In genomic region chr3:45644063-45644462, GRCh38 we compare ENCODE assay signal across 12 cellular contexts. TPM values are rescaled to one million over a fixed set of nuclear protein-coding genes. Genes with fewer than 3 reads are reported as not detected.
DNase-seq lines count a peak whose midpoint lies in the region; ATAC-seq and TF ChIP-seq lines count a peak whose summit lies in the region.
"Had no signal": no experiment of that assay in that cellular context is flagged by ENCODE, and none has a peak within 500 bp of the region (broad histone marks: within the 10 kb centered on the region; RNA-seq: fewer than 3 reads in every experiment).

No MANE protein-coding gene starts in this region.

- H3K4me1 ChIP-seq in PC-9 (replicated peaks; ENCODE audit: insufficient read depth) = peaks cover 95% of the 10 kb centered on the region

- peaks cover 68% of the 10 kb centered on the region for H3K4me1 Mint-ChIP-seq in endothelial cell (ENCODE audit: unreplicated experiment)
- peaks cover 37% of the 10 kb centered on the region for H3K4me1 Mint-ChIP-seq in nephron progenitor cell

- H2AFZ ChIP-seq in PC-9 = no peak overlapping the region

- H3K36me3 ChIP-seq in PC-9 (ENCODE audit: low read depth) = no peaks in the 10 kb centered on the region
- H3K36me3 ChIP-seq: Peyer's patch had no signal

- TF ChIP-seq CTCF in PC-9 (conservative IDR thresholded peaks at IDR 0.05) (no peak), endothelial cell (IDR thresholded peaks at IDR 0.05; ENCODE audit: unreplicated experiment) (no peak), nephron progenitor cell (IDR thresholded peaks at IDR 0.05) (no peak)

- H3K79me2 ChIP-seq in PC-9 (ENCODE audit: low read depth) = peaks cover 84% of the 10 kb centered on the region

- POLR2A ChIA-PET in PC-9 (lab: Charles Lee; ENCODE audit: unreplicated experiment) = interaction anchor here (0.6 kb wide), 1 partner anchor 8 kb away, joined by 52 read pairs; no protein-coding TSS in a partner anchor

- H3K4me2 ChIP-seq in PC-9 = peak overlapping the region; percentile 62

- peaks cover 14% of the 10 kb centered on the region for H3K36me3 Mint-ChIP-seq in endothelial cell (ENCODE audit: low read depth, unreplicated experiment)
- peaks cover 23% of the 10 kb centered on the region for H3K36me3 Mint-ChIP-seq in nephron progenitor cell (ENCODE audit: low read depth)
- H3K36me3 Mint-ChIP-seq: natural killer cell had no signal

- intact Hi-C loops in PC-9 (cut with micrococcal nuclease; ENCODE audit: unreplicated experiment) = loop anchor here (10.0 kb wide), 1 partner anchor 759 kb away; no protein-coding TSS in a partner anchor

- DNase-seq in AG20443 (ENCODE audit: low spot score) (peak; percentile 65), PC-9 (peak in 1 of 2 experiments; percentile 67), endothelial cell (ENCODE audit: low spot score) (no peak), nephron progenitor cell (no peak), RPMI8226 (no peak), NCI-H82 treated with DMSO at 0.1 percent for 48 hours (lab: John Stamatoyannopoulos, UW; ENCODE audit: unreplicated experiment) (no peak)
- DNase-seq: activated CD4-positive, alpha-beta T cell treated with anti-CD3 and anti-CD28 coated beads for 48 hours; natural killer cell; NCI-H1417; Peyer's patch had no signal

- H4K20me1 ChIP-seq in PC-9 (ENCODE audit: insufficient read depth) = no peaks in the 10 kb centered on the region

- H3F3A ChIP-seq in PC-9 (ENCODE audit: insufficient read depth, low read depth) = peaks cover 76% of the 10 kb centered on the region

- H3K27ac Mint-ChIP-seq in endothelial cell (ENCODE audit: unreplicated experiment) (peak overlapping the region; percentile 53), nephron progenitor cell (peak overlapping the region; percentile 76)

- no TSS peak for BruUV-seq in PC-9 (replicated peaks; lab: Mats Ljungman, UMichigan)

- H3K9me3 ChIP-seq in PC-9 (ENCODE audit: insufficient read depth, low read depth) = 0 out of 2 replicates have a peak, but pooled peaks cover 5% of the 10 kb centered on the region
- H3K9me3 ChIP-seq: Peyer's patch had no signal

- H3K27me3 ChIP-seq in PC-9 (ENCODE audit: insufficient read depth, low read depth) = no peaks in the 10 kb centered on the region
- H3K27me3 ChIP-seq: Peyer's patch had no signal

- 0 out of 2 replicates have a peak overlapping the region, but pooled peaks have one; percentile 2 for H3K4me3 ChIP-seq in PC-9
- H3K4me3 ChIP-seq: Peyer's patch had no signal

- ATAC-seq in HG02981 (IDR thresholded peaks at IDR 0.05; ENCODE audit: unreplicated experiment) (no peak), GM21381 (IDR thresholded peaks at IDR 0.05; ENCODE audit: unreplicated experiment) (no peak)
- ATAC-seq: natural killer cell had no signal

- H3K27ac ChIP-seq in PC-9 = peak overlapping the region; percentile 99

- H3K9me3 Mint-ChIP-seq in endothelial cell (ENCODE audit: unreplicated experiment) (no peaks in the 10 kb centered on the region), nephron progenitor cell (peaks cover 8% of the 10 kb centered on the region)
- H3K9me3 Mint-ChIP-seq: natural killer cell had no signal

- H3K4me3 Mint-ChIP-seq in endothelial cell (ENCODE audit: unreplicated experiment) = no peak overlapping the region
- no peak overlapping the region for H3K4me3 Mint-ChIP-seq in nephron progenitor cell
- H3K4me3 Mint-ChIP-seq: natural killer cell had no signal

- no peaks in the 10 kb centered on the region for H3K9me2 ChIP-seq in PC-9 (ENCODE audit: insufficient read depth)

- H3K27me3 Mint-ChIP-seq in endothelial cell (ENCODE audit: unreplicated experiment) = no peaks in the 10 kb centered on the region
- H3K27me3 Mint-ChIP-seq in nephron progenitor cell (ENCODE audit: low read depth, poor library complexity) = no peaks in the 10 kb centered on the region

- CTCF ChIA-PET in PC-9 (lab: Charles Lee) = interaction anchor here (0.5 kb wide), 1 partner anchor 10 kb away, joined by 4 read pairs; no protein-coding TSS in a partner anchor

RNA-seq across cellular contexts. Expression of gene SACM1L, which starts 45.1 kb away (rescaled TPM):
- 29.9 and 33.9 TPM in 2 replicates for total RNA-seq in PC-9 (2021)
- total RNA-seq in endothelial cell (ENCODE audit: unreplicated experiment) = 46.8 TPM

RNA-seq across cellular contexts. Expression of gene LIMD1, which starts 49.5 kb away (rescaled TPM):
- 32.4 and 32.9 TPM in 2 replicates for total RNA-seq in PC-9 (2021)
- total RNA-seq in endothelial cell (ENCODE audit: unreplicated experiment) = 56.1 TPM
